In genomic region chr22:38724926-38725571, GRCh38 we compare ENCODE assay signal across 8 cellular contexts. TPM values are rescaled to one million over a fixed set of nuclear protein-coding genes. Genes with fewer than 3 reads are reported as not detected.
A peak's percentile ranks its signal among the peaks of the same experiment; 100 is the strongest.
DNase-seq lines count a peak whose midpoint lies in the region; ATAC-seq, FAIRE-seq and TF ChIP-seq lines count a peak whose summit lies in the region.

No MANE protein-coding gene starts in this region.

- DNase-seq in AG10803 (ENCODE audit: low read depth) (peak; percentile 33), RCC 7860 (ENCODE audit: low spot score) (peak; percentile 6), chondrocyte (ENCODE audit: low spot score) (no peak), mucosa of descending colon (peak in 1 of 3 donors; percentile 10), NCI-H510A treated with DMSO at 0.1 percent for 48 hours (lab: John Stamatoyannopoulos, UW) (no peak)

- H3K4me3 ChIP-seq in AG10803 (ENCODE audit: low read length) (no peak overlapping the region), mucosa of descending colon (no peak overlapping the region)

- H3K9me3 Mint-ChIP-seq in chondrocyte (ENCODE audit: low read depth): no peaks in the 10 kb centered on the region

- FAIRE-seq in RCC 7860 (lab: Jason Lieb, UNC): no peak

- no peaks in the 10 kb centered on the region for H3K4me1 ChIP-seq in mucosa of descending colon (ENCODE audit: low read depth)

- H3K36me3 Mint-ChIP-seq in chondrocyte (ENCODE audit: low read depth): peaks cover 51% of the 10 kb centered on the region

- peaks cover 25% of the 10 kb centered on the region for H3K4me1 Mint-ChIP-seq in chondrocyte (ENCODE audit: low read depth)

- no peaks in the 10 kb centered on the region for H3K9me3 ChIP-seq in mucosa of descending colon

- no peak overlapping the region for H3K4me3 Mint-ChIP-seq in chondrocyte (ENCODE audit: unreplicated experiment)

- H3K36me3 ChIP-seq in mucosa of descending colon (ENCODE audit: low read depth): peaks cover 8% of the 10 kb centered on the region

- H3K27me3 Mint-ChIP-seq in chondrocyte (ENCODE audit: low read depth): no peaks in the 10 kb centered on the region

- no peak overlapping the region for H3K27ac Mint-ChIP-seq in chondrocyte (ENCODE audit: unreplicated experiment)

- peak; percentile 72 for ATAC-seq in mucosa of descending colon
- ATAC-seq in GM19023 (IDR thresholded peaks at IDR 0.05; ENCODE audit: unreplicated experiment): no peak
- ATAC-seq in GM18511 (IDR thresholded peaks at IDR 0.05; ENCODE audit: unreplicated experiment): no peak

- TF ChIP-seq CTCF in AG10803 (conservative IDR thresholded peaks at IDR 0.05; ENCODE audit: low read length) (peak; percentile 59), GM12872 (IDR thresholded peaks at IDR 0.05; ENCODE audit: insufficient read depth, low read depth, low read length) (peak; percentile 63), chondrocyte (IDR thresholded peaks at IDR 0.05) (peak; percentile 73), mucosa of descending colon (IDR thresholded peaks at IDR 0.05) (no peak)

- intact Hi-C loops in mucosa of descending colon (cut with DNase I, micrococcal nuclease): no loop called here

RNA-seq across cellular contexts. Expression of gene GTPBP1, which starts 19.3 kb away (rescaled TPM):
- total RNA-seq in chondrocyte: 37.7 to 58.6 TPM (median 43.3 TPM) in 3 replicates
- total RNA-seq in mucosa of descending colon: 10 to 100 TPM; 73.1 to 96.8 (median 76.8) TPM

RNA-seq across cellular contexts. Expression of gene JOSD1, which starts 24.3 kb away (rescaled TPM):
- total RNA-seq in chondrocyte (80.3 to 87.0 TPM (median 85.7 TPM) in 3 replicates), mucosa of descending colon (10 to 100 TPM; 82.5 to 98.3 (median 87.9) TPM)

RNA-seq across cellular contexts. Expression of gene SUN2, which starts 30.7 kb away (rescaled TPM):
- 89.6 to 124 TPM (median 124 TPM) in 3 replicates for total RNA-seq in chondrocyte
- 100 to 1,000 TPM; 130 to 235 (median 181) TPM for total RNA-seq in mucosa of descending colon

RNA-seq across cellular contexts. Expression of gene TOMM22, which starts 43.3 kb away (rescaled TPM):
- 44.8 to 54.1 TPM (median 47.7 TPM) in 3 replicates for total RNA-seq in chondrocyte
- total RNA-seq in mucosa of descending colon: 10 to 100 TPM; 64.5 to 84.4 (median 72.4) TPM

Comparison
In these comparisons a context has a peak if more than half of its experiments do, and no peak if none do; other contexts are left out.
1. DNase-seq: peak in AG10803 (single experiment) and RCC 7860 (single experiment); none in chondrocyte (single experiment) and NCI-H510A treated with DMSO at 0.1 percent for 48 hours (single experiment).